ENCODE assay signal across 9 cellular contexts in genomic region chr3:46848271-46849097, GRCh38. TPM values are rescaled to one million over a fixed set of nuclear protein-coding genes. Genes with fewer than 3 reads are reported as not detected.
DNase-seq lines count a peak whose midpoint lies in the region; ATAC-seq and TF ChIP-seq lines count a peak whose summit lies in the region.
"Had no signal": no experiment of that assay in that cellular context is flagged by ENCODE, and none has a peak within 500 bp of the region (broad histone marks: within the 10 kb centered on the region; RNA-seq: fewer than 3 reads in every experiment).

No MANE protein-coding gene starts in this region.

- H3K9me2 ChIP-seq in PC-9 (ENCODE audit: insufficient read depth) = no peaks in the 10 kb centered on the region

- TF ChIP-seq CTCF in GM12875 (IDR thresholded peaks at IDR 0.05; ENCODE audit: borderline replicate concordance, insufficient read depth, low read depth, low read length) (peak; percentile 62; the same call in 1 of the 2 replicates), PC-9 (conservative IDR thresholded peaks at IDR 0.05) (peak; percentile 54)

- no peaks in the 10 kb centered on the region for H3K79me2 ChIP-seq in PC-9 (ENCODE audit: low read depth)

- peak in 1 of 2 experiments; percentile 23 for DNase-seq in PC-9
- peak; percentile 46 for DNase-seq in fibroblast of gingiva (ENCODE audit: low read depth)
- peak; percentile 92 for DNase-seq in pulmonary artery endothelial cell (ENCODE audit: low read depth, low spot score)
- DNase-seq in NCI-H2227 (lab: John Stamatoyannopoulos, UW; ENCODE audit: unreplicated experiment) = no peak

- H3K4me1 ChIP-seq in PC-9 (replicated peaks; ENCODE audit: insufficient read depth) = 0 out of 2 replicates have a peak, but pooled peaks cover 5% of the 10 kb centered on the region

- POLR2A ChIA-PET in PC-9 (lab: Charles Lee; ENCODE audit: unreplicated experiment) = no interaction called here

- intact Hi-C loops in PC-9 (cut with micrococcal nuclease; ENCODE audit: unreplicated experiment) = no loop called here

- H3K27ac ChIP-seq in PC-9 = no peak overlapping the region

- no peaks in the 10 kb centered on the region for H3K27me3 ChIP-seq in PC-9 (ENCODE audit: insufficient read depth, low read depth)

- no peak overlapping the region for H3K4me3 ChIP-seq in GM12875 (ENCODE audit: low read depth, low read length)
- H3K4me3 ChIP-seq in PC-9 = no peak overlapping the region

- BruUV-seq in PC-9 (replicated peaks; lab: Mats Ljungman, UMichigan) = no TSS peak

- no peaks in the 10 kb centered on the region for H4K20me1 ChIP-seq in PC-9 (ENCODE audit: insufficient read depth)

- CTCF ChIA-PET in PC-9 (lab: Charles Lee) = no interaction called here

- no peak overlapping the region for H2AFZ ChIP-seq in PC-9

- no peaks in the 10 kb centered on the region for H3K9me3 ChIP-seq in PC-9 (ENCODE audit: insufficient read depth, low read depth)

- H3F3A ChIP-seq in PC-9 (ENCODE audit: insufficient read depth, low read depth) = no peaks in the 10 kb centered on the region

- ATAC-seq in GM21825 (IDR thresholded peaks at IDR 0.05; ENCODE audit: unreplicated experiment) = no peak
- no peak for ATAC-seq in HG03045 (IDR thresholded peaks at IDR 0.05; ENCODE audit: unreplicated experiment)
- ATAC-seq: T-cell had no signal

- H3K36me3 ChIP-seq in PC-9 (ENCODE audit: low read depth) = no peaks in the 10 kb centered on the region

- no peak overlapping the region for H3K4me2 ChIP-seq in PC-9

RNA-seq across cellular contexts. Expression of gene MYL3, which starts 14.8 kb away (rescaled TPM):
- not detected in 2 replicates for total RNA-seq in PC-9 (2021)
- total RNA-seq in pulmonary artery endothelial cell = not detected in 2 replicates
- total RNA-seq: mononuclear cell, T-cell had no signal

RNA-seq across cellular contexts. Expression of gene PTH1R, which starts 29.0 kb away (rescaled TPM):
- not detected in 2 replicates for total RNA-seq in PC-9 (2021)
- total RNA-seq in pulmonary artery endothelial cell = 0.35 and 0.40 TPM in 2 replicates
- total RNA-seq: mononuclear cell had no signal
